ENCODE assay signal across 8 cellular contexts in the genomic region with DNA sequence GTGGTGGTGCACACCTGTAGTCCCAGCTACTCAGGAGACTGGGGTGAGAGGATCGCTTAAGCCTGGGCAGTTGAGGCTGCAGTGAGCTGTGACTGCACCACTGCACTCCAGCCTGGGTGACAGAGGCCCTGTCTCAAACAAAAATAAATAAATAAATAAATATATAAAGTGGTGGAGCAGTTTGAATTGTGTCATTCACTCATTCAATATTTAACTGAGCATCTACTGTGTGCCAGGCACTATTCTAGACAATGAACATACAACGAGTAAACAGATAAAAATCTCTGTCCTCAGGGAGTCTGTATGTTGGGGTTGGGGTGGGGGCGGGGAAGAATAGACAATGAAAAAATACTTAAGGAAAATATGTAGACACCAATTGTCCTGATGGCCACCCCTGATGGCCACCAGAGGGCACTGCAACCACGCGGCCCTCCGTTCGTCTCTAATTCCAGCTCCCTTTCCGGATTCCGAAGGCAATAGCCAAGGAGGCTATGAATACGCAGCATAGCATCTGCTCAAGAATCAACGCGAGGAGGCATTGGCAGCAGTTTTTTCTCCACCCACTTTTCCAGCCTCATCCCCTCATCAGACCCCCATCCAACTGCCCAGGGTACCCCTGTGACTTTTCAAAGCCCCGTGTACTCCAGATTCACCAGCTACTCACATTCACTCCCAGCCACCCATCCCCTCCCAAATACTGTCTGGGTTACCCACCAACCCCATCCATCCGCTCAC. TPM values are rescaled to one million over a fixed set of nuclear protein-coding genes. Genes with fewer than 3 reads are reported as not detected.
DNase-seq lines count a peak whose midpoint lies in the region; ATAC-seq and TF ChIP-seq lines count a peak whose summit lies in the region.

No MANE protein-coding gene starts in this region.

- H3K36me3 ChIP-seq in neutrophil: no peaks in the 10 kb centered on the region

- no peaks in the 10 kb centered on the region for H3K27me3 Mint-ChIP-seq in activated T-helper 2 cell treated with anti-CD3 and anti-CD28 coated beads, Interferon-gamma antibody, Interleukin-2, Interleukin-4, amounts not matched to agents 10 μg/mL and 5 μg/mL and 100 μg/mL, durations not matched to agents 14 hours and 24 hours and 36 hours (ENCODE audit: low read depth)

- H3K4me1 Mint-ChIP-seq in activated T-helper 2 cell treated with anti-CD3 and anti-CD28 coated beads, Interferon-gamma antibody, Interleukin-2, Interleukin-4, amounts not matched to agents 10 μg/mL and 5 μg/mL and 100 μg/mL, durations not matched to agents 14 hours and 24 hours and 36 hours (ENCODE audit: low read depth): peaks cover 29% of the 10 kb centered on the region

- H3K9me3 ChIP-seq in neutrophil: no peaks in the 10 kb centered on the region

- H3K27ac Mint-ChIP-seq in activated T-helper 2 cell treated with anti-CD3 and anti-CD28 coated beads, Interferon-gamma antibody, Interleukin-2, Interleukin-4, amounts not matched to agents 10 μg/mL and 5 μg/mL and 100 μg/mL, durations not matched to agents 14 hours and 24 hours and 36 hours: peak overlapping the region; percentile 86

- H3K4me3 ChIP-seq in fibroblast of the aortic adventitia (ENCODE audit: low read depth, low read length) (no peak overlapping the region), neutrophil (ENCODE audit: low read depth in 1 of 2, low read length in 1 of 2) (peak overlapping the region in 1 of 2 experiments; percentile 33)

- H3K27me3 ChIP-seq in neutrophil: peaks cover 21% of the 10 kb centered on the region

- peaks cover 6% of the 10 kb centered on the region for H3K36me3 Mint-ChIP-seq in activated T-helper 2 cell treated with anti-CD3 and anti-CD28 coated beads, Interferon-gamma antibody, Interleukin-2, Interleukin-4, amounts not matched to agents 10 μg/mL and 5 μg/mL and 100 μg/mL, durations not matched to agents 14 hours and 24 hours and 36 hours (ENCODE audit: low read depth)

- H3K27ac ChIP-seq in neutrophil (no peak overlapping the region), substantia nigra (ENCODE audit: low read depth, low read length, poor library complexity, severe bottlenecking) (no peak overlapping the region)

- no peak for ATAC-seq in HG03571 (IDR thresholded peaks at IDR 0.05; ENCODE audit: unreplicated experiment)

- intact Hi-C loops in activated T-helper 2 cell treated with anti-CD3 and anti-CD28 coated beads, Interferon-gamma antibody, Interleukin-2, Interleukin-4, amounts not matched to agents 10 μg/mL and 5 μg/mL and 100 μg/mL, durations not matched to agents 14 hours and 24 hours and 36 hours (cut with micrococcal nuclease): loop anchor here (1.0 to 5.0 kb wide), 4 partner anchors 32 to 320 kb away; partner anchors contain the start of genes KIF22 and MAZ

- TF ChIP-seq CTCF in fibroblast of the aortic adventitia (IDR thresholded peaks at IDR 0.05; ENCODE audit: insufficient read depth, low read length) (peak; percentile 95), neutrophil (IDR thresholded peaks at IDR 0.05) (peak; percentile 86)

- DNase-seq in DMS 273 treated with DMSO at 0.1 percent for 48 hours (lab: John Stamatoyannopoulos, UW): peak; percentile 41
- DNase-seq in LHCN-M2 (ENCODE audit: low read depth): peak; percentile 82
- DNase-seq in RKO (ENCODE audit: low spot score): peak; percentile 88
- DNase-seq in activated T-helper 2 cell treated with anti-CD3 and anti-CD28 coated beads, Interferon-gamma antibody, Interleukin-2, Interleukin-4, amounts not matched to agents 10 μg/mL and 5 μg/mL and 100 μg/mL, durations not matched to agents 14 hours and 24 hours and 36 hours (ENCODE audit: low spot score): peak; percentile 64
- DNase-seq in fibroblast of the aortic adventitia (ENCODE audit: low read depth): peak; percentile 92
- DNase-seq in substantia nigra (lab: John Stamatoyannopoulos, UW): peak in 34 of 49 donors; percentile 2 to 67 (median 26)

- no peaks in the 10 kb centered on the region for H3K9me3 Mint-ChIP-seq in activated T-helper 2 cell treated with anti-CD3 and anti-CD28 coated beads, Interferon-gamma antibody, Interleukin-2, Interleukin-4, amounts not matched to agents 10 μg/mL and 5 μg/mL and 100 μg/mL, durations not matched to agents 14 hours and 24 hours and 36 hours

- peak overlapping the region; percentile 2 for H3K4me3 Mint-ChIP-seq in activated T-helper 2 cell treated with anti-CD3 and anti-CD28 coated beads, Interferon-gamma antibody, Interleukin-2, Interleukin-4, amounts not matched to agents 10 μg/mL and 5 μg/mL and 100 μg/mL, durations not matched to agents 14 hours and 24 hours and 36 hours (ENCODE audit: low read depth)

- H3K4me1 ChIP-seq in neutrophil (ENCODE audit: control insufficient read depth in 1 of 2, insufficient read depth in 1 of 2, low read depth in 1 of 2, low read length in 1 of 2): peaks cover 4 to 5% of the 10 kb centered on the region in 2 experiments

RNA-seq across cellular contexts. Expression of gene QPRT, which starts 21.4 kb away (rescaled TPM):
- total RNA-seq in LHCN-M2 (2014; rRNA removed) (1.1 and 1.7 TPM in 2 replicates), fibroblast of the aortic adventitia (ENCODE audit: low replicate concordance) (7.4 and 86.1 TPM in 2 replicates)
- polyA plus RNA-seq in LHCN-M2 (2012): 1.4 TPM
- 24.1 and 29.0 TPM in 2 replicates for total RNA-seq in activated T-helper 2 cell treated with anti-CD3 and anti-CD28 coated beads, Interferon-gamma antibody, Interleukin-2, Interleukin-4, amounts not matched to agents 10 μg/mL and 5 μg/mL and 100 μg/mL, durations not matched to agents 14 hours and 24 hours and 36 hours

RNA-seq across cellular contexts. Expression of gene SPN, which starts 37.4 kb away (rescaled TPM):
- not detected in 2 replicates for total RNA-seq in LHCN-M2 (2014; rRNA removed)
- not detected for polyA plus RNA-seq in LHCN-M2 (2012)
- total RNA-seq in activated T-helper 2 cell treated with anti-CD3 and anti-CD28 coated beads, Interferon-gamma antibody, Interleukin-2, Interleukin-4, amounts not matched to agents 10 μg/mL and 5 μg/mL and 100 μg/mL, durations not matched to agents 14 hours and 24 hours and 36 hours: 254 and 258 TPM in 2 replicates
- total RNA-seq in fibroblast of the aortic adventitia (ENCODE audit: low replicate concordance): not detected in 2 replicates

RNA-seq across cellular contexts. Expression of gene C16orf54, which starts 45.4 kb away (rescaled TPM):
- not detected in 2 replicates for total RNA-seq in LHCN-M2 (2014; rRNA removed)
- not detected for polyA plus RNA-seq in LHCN-M2 (2012)
- 18.0 and 18.5 TPM in 2 replicates for total RNA-seq in activated T-helper 2 cell treated with anti-CD3 and anti-CD28 coated beads, Interferon-gamma antibody, Interleukin-2, Interleukin-4, amounts not matched to agents 10 μg/mL and 5 μg/mL and 100 μg/mL, durations not matched to agents 14 hours and 24 hours and 36 hours
- total RNA-seq in fibroblast of the aortic adventitia (ENCODE audit: low replicate concordance): not detected in 2 replicates

Comparison
In these comparisons a context has a peak if more than half of its experiments do, and no peak if none do; other contexts are left out.
1. DNase-seq: peak in every context shown above with its lines; median percentile 92 in fibroblast of the aortic adventitia; 88 in RKO; 82 in LHCN-M2; 64 in activated T-helper 2 cell treated with anti-CD3 and anti-CD28 coated beads, Interferon-gamma antibody, Interleukin-2, Interleukin-4, amounts not matched to agents 10 μg/mL and 5 μg/mL and 100 μg/mL, durations not matched to agents 14 hours and 24 hours and 36 hours; 41 in DMS 273 treated with DMSO at 0.1 percent for 48 hours; 26 in substantia nigra.
2. RNA of gene SPN, which starts 37.4 kb away (total RNA-seq): 254 to 258 TPM in activated T-helper 2 cell treated with anti-CD3 and anti-CD28 coated beads, Interferon-gamma antibody, Interleukin-2, Interleukin-4, amounts not matched to agents 10 μg/mL and 5 μg/mL and 100 μg/mL, durations not matched to agents 14 hours and 24 hours and 36 hours; not detected in LHCN-M2 and not detected in fibroblast of the aortic adventitia; every median in the first group is over 100 times any median in the second.
3. RNA of gene C16orf54, which starts 45.4 kb away (total RNA-seq): 18.0 to 18.5 TPM in activated T-helper 2 cell treated with anti-CD3 and anti-CD28 coated beads, Interferon-gamma antibody, Interleukin-2, Interleukin-4, amounts not matched to agents 10 μg/mL and 5 μg/mL and 100 μg/mL, durations not matched to agents 14 hours and 24 hours and 36 hours; not detected in LHCN-M2 and not detected in fibroblast of the aortic adventitia; every median in the first group is over 10 times any median in the second.